Comparison of ENCODE assay signal across 9 cellular contexts in the genomic region with DNA sequence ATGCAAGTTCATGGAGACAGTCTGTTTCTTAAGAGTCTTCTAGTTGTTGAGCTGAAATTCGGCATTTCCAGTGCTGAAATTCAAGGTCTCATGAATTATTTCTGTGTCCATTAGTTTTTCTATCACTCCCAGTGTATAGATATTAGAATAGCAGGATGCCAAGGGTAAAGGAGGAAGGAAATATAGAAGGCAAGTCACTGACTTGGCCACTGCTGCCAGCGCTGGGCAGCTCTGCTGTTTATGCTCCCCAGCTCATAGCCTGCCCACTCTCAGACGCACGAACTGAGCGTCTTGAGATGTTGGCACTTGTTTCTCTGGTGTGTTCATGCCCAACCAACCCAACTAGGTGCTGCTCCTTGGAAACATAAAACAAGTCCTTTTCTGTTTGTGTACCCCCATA.
DNase-seq lines count a peak whose midpoint lies in the region; ATAC-seq and TF ChIP-seq lines count a peak whose summit lies in the region.
"Had no signal": no experiment of that assay in that cellular context is flagged by ENCODE, and none has a peak within 500 bp of the region (broad histone marks: within the 10 kb centered on the region; RNA-seq: fewer than 3 reads in every experiment).

No MANE protein-coding gene starts in this region.

- H3K9ac ChIP-seq in OCI-LY3 (ENCODE audit: low read length), result peak overlapping the region; percentile 60

- intact Hi-C loops in dendritic cell treated with granulocyte-macrophage colony-stimulating factor and Interleukin-4, amounts not matched to agents 40 ng/mL and 50 ng/mL, for 4 days (cut with micrococcal nuclease), result loop anchor here (5.0 to 10.0 kb wide), 3 partner anchors 34 to 447 kb away; a partner anchor contains a TSS
- intact Hi-C loops in sigmoid colon (cut with DNase I) (no loop called here), PC-9 (cut with micrococcal nuclease; ENCODE audit: unreplicated experiment) (no loop called here)

- H3K36me3 ChIP-seq in OCI-LY3 (replicated peaks; ENCODE audit: low read depth, low read length), result no peaks in the 10 kb centered on the region
- no peaks in the 10 kb centered on the region for H3K36me3 ChIP-seq in sigmoid colon
- no peaks in the 10 kb centered on the region for H3K36me3 ChIP-seq in PC-9 (ENCODE audit: low read depth)

- peaks cover 69% of the 10 kb centered on the region for H3K4me1 ChIP-seq in OCI-LY3 (ENCODE audit: low read length)
- H3K4me1 ChIP-seq in sigmoid colon, result peaks cover 0 to 55% (median 32%) of the 10 kb centered on the region in 4 donors
- peaks cover 16% of the 10 kb centered on the region for H3K4me1 ChIP-seq in PC-9 (replicated peaks; ENCODE audit: insufficient read depth)

- POLR2A ChIA-PET in PC-9 (lab: Charles Lee; ENCODE audit: unreplicated experiment), result no interaction called here

- H3K4me1 Mint-ChIP-seq in dendritic cell treated with granulocyte-macrophage colony-stimulating factor and Interleukin-4, amounts not matched to agents 40 ng/mL and 50 ng/mL, for 4 days (ENCODE audit: low read depth), result peaks cover 81% of the 10 kb centered on the region

- no peaks in the 10 kb centered on the region for H3K9me2 ChIP-seq in PC-9 (ENCODE audit: insufficient read depth)

- peaks cover 5% of the 10 kb centered on the region for H3K79me2 ChIP-seq in OCI-LY3 (ENCODE audit: low read length)
- 0 out of 2 replicates have a peak, but pooled peaks cover 2% of the 10 kb centered on the region for H3K79me2 ChIP-seq in PC-9 (ENCODE audit: low read depth)

- no peaks in the 10 kb centered on the region for H3K9me3 ChIP-seq in OCI-LY3 (ENCODE audit: insufficient read depth, low read length)
- no peaks in the 10 kb centered on the region for H3K9me3 ChIP-seq in sigmoid colon
- no peaks in the 10 kb centered on the region for H3K9me3 ChIP-seq in PC-9 (ENCODE audit: insufficient read depth, low read depth)

- CTCF ChIA-PET in PC-9 (lab: Charles Lee), result interaction anchor here (0.6 kb wide), 1 partner anchor 862 kb away, joined by 3 read pairs; no protein-coding TSS in a partner anchor

- peak overlapping the region; percentile 90 for H3K27ac Mint-ChIP-seq in dendritic cell treated with granulocyte-macrophage colony-stimulating factor and Interleukin-4, amounts not matched to agents 40 ng/mL and 50 ng/mL, for 4 days

- ATAC-seq in SK-N-SH treated with all-trans-retinoic acid at 6 μM for 48 hours (no peak), GM19455 (IDR thresholded peaks at IDR 0.05; ENCODE audit: unreplicated experiment) (no peak), HG03520 (IDR thresholded peaks at IDR 0.05; ENCODE audit: unreplicated experiment) (no peak)
- ATAC-seq: left lobe of liver had no signal

- H3K27me3 Mint-ChIP-seq in dendritic cell treated with granulocyte-macrophage colony-stimulating factor and Interleukin-4, amounts not matched to agents 40 ng/mL and 50 ng/mL, for 4 days, result no peaks in the 10 kb centered on the region

- no TSS peak for BruUV-seq in PC-9 (replicated peaks; lab: Mats Ljungman, UMichigan)

- TF ChIP-seq POLR2A in sigmoid colon (IDR thresholded peaks at IDR 0.05), result no peak

- H3K4me3 ChIP-seq in GM12865 (ENCODE audit: low read depth, low read length) (peak overlapping the region; percentile 8; the same call in 1 of the 2 replicates), OCI-LY3 (ENCODE audit: low read length) (peak overlapping the region; percentile 62), sigmoid colon (no peak overlapping the region), PC-9 (no peak overlapping the region)

- 64 to 87% methylated on average over 5 of the region's 5 CpGs for WGBS in sigmoid colon, 2 donors

- H3K4me2 ChIP-seq in OCI-LY3 (ENCODE audit: low read length) (peak overlapping the region; percentile 81), PC-9 (no peak overlapping the region)

- peaks cover 14% of the 10 kb centered on the region for H3F3A ChIP-seq in PC-9 (ENCODE audit: insufficient read depth, low read depth)

- no peak for TF ChIP-seq EP300 in sigmoid colon (IDR thresholded peaks at IDR 0.05)

- peak overlapping the region; percentile 89 for H3K27ac ChIP-seq in OCI-LY3 (ENCODE audit: low read length)
- peak overlapping the region; percentile 22 to 73 (median 59) for H3K27ac ChIP-seq in sigmoid colon
- H3K27ac ChIP-seq in PC-9, result no peak overlapping the region

- H3K27me3 ChIP-seq in OCI-LY3 (ENCODE audit: low read depth, low read length) (no peaks in the 10 kb centered on the region), sigmoid colon (no peaks in the 10 kb centered on the region), PC-9 (ENCODE audit: insufficient read depth, low read depth) (no peaks in the 10 kb centered on the region)

- H2AFZ ChIP-seq in OCI-LY3 (ENCODE audit: low read depth, low read length) (no peak overlapping the region), PC-9 (no peak overlapping the region)

- peak; percentile 13 for DNase-seq in GM12865 (ENCODE audit: low read depth)
- peak; percentile 88 for DNase-seq in sigmoid colon
- DNase-seq in PC-9, result no peak

- no peak for TF ChIP-seq CTCF in GM12865 (IDR thresholded peaks at IDR 0.05; ENCODE audit: insufficient read depth, low read depth, low read length, missing control alignments)
- TF ChIP-seq CTCF in OCI-LY3 (IDR thresholded peaks at IDR 0.05; ENCODE audit: low read depth, low read length), result no peak
- TF ChIP-seq CTCF in sigmoid colon (IDR thresholded peaks at IDR 0.05), result no peak
- no peak for TF ChIP-seq CTCF in PC-9 (conservative IDR thresholded peaks at IDR 0.05)

- H4K20me1 ChIP-seq in OCI-LY3 (ENCODE audit: insufficient read depth, low read length) (no peaks in the 10 kb centered on the region), PC-9 (ENCODE audit: insufficient read depth) (no peaks in the 10 kb centered on the region)

- H3K9me3 Mint-ChIP-seq in dendritic cell treated with granulocyte-macrophage colony-stimulating factor and Interleukin-4, amounts not matched to agents 40 ng/mL and 50 ng/mL, for 4 days, result no peaks in the 10 kb centered on the region

- H3K4me3 Mint-ChIP-seq in dendritic cell treated with granulocyte-macrophage colony-stimulating factor and Interleukin-4, amounts not matched to agents 40 ng/mL and 50 ng/mL, for 4 days, result peak overlapping the region; percentile 51

- H3K36me3 Mint-ChIP-seq in dendritic cell treated with granulocyte-macrophage colony-stimulating factor and Interleukin-4, amounts not matched to agents 40 ng/mL and 50 ng/mL, for 4 days (ENCODE audit: low read depth), result peaks cover 30% of the 10 kb centered on the region

TF ChIP-seq in SK-N-SH treated with all-trans-retinoic acid at 6 μM for 48 hours, 23 proteins besides CTCF, POLR2A, EP300 and RAD21:
- TF ChIP-seq ISL1 (CRISPR knock-in tag; IDR thresholded peaks at IDR 0.05), result no peak

Comparison
In these comparisons a context has a peak if more than half of its experiments do, and no peak if none do; other contexts are left out.
1. DNase-seq: peak in GM12865 (single experiment) and sigmoid colon (single experiment); none in PC-9 (0 of 2).
2. H3K4me3 ChIP-seq: peak in GM12865 (single experiment) and OCI-LY3 (single experiment); none in sigmoid colon (0 of 4) and PC-9 (single experiment).